In genomic region chr1:146376708-146377496, GRCh38 we compare ENCODE assay signal across 1 cellular context.
TF ChIP-seq lines count a peak whose summit lies in the region.

No MANE protein-coding gene starts in this region.

TF ChIP-seq in WTC11, 78 proteins besides CTCF, POLR2A, EP300 and RAD21 (continued from another document):
- TF ChIP-seq USF2 (CRISPR knock-in tag; IDR thresholded peaks at IDR 0.05) (0 out of 2 replicates have a peak, but pooled peaks have one; percentile 13), JUN (CRISPR knock-in tag; IDR thresholded peaks at IDR 0.05) (peak; percentile 78; the same call in 1 of the 2 replicates)
